ENCODE assay signal across 11 cellular contexts in the genomic region with DNA sequence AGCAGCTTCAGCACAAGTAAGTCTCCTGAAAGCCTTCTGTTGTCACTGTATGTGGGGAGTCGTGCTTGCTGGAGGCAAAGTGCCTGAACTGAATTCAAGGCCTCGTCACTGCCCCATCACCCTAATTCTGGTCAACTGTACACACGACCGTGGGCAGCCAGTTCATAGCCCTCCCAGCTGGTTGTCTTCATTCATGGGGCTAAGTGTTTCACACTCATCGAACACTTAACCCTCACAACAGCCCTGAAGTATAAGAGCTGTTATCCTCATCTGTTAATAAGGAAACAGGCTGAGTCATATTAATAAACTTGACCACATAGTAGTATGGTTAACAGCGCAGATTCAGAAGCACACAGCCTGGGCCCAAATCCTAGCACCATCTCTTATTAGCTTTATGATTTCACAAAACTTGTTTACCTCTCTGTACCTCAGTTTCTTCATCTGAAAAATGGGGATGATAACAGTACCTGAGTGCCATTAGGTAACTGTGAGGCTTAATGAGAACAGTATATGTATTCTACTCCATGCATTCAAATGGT.
DNase-seq lines count a peak whose midpoint lies in the region; ATAC-seq and TF ChIP-seq lines count a peak whose summit lies in the region.
"Had no signal": no experiment of that assay in that cellular context is flagged by ENCODE, and none has a peak within 500 bp of the region (broad histone marks: within the 10 kb centered on the region; RNA-seq: fewer than 3 reads in every experiment).

No MANE protein-coding gene starts in this region.

- H3K4me3 ChIP-seq in epithelial cell of esophagus (ENCODE audit: low read length): no peak overlapping the region
- no peak overlapping the region for H3K4me3 ChIP-seq in neural progenitor cell

- no peak overlapping the region for H3K4me3 Mint-ChIP-seq in stimulated activated naive CD8-positive, alpha-beta T cell treated with anti-CD3 and anti-CD28 coated beads, Interleukin-15, Interleukin-2, amounts not matched to agents 100 ng/mL and 50 ng/mL, for 24 hours
- H3K4me3 Mint-ChIP-seq in neural progenitor cell: no peak overlapping the region
- H3K4me3 Mint-ChIP-seq: B cell, naive B cell had no signal

- H3K9ac ChIP-seq in neural progenitor cell: no peak overlapping the region

- H4K20me1 ChIP-seq in neural progenitor cell (ENCODE audit: low read depth): no peaks in the 10 kb centered on the region

- no peak for ATAC-seq in stimulated activated naive CD8-positive, alpha-beta T cell treated with anti-CD3 and anti-CD28 coated beads, Interleukin-15, Interleukin-2, amounts not matched to agents 100 U/mL and 50 U/mL, for 24 hours

- peaks cover 3% of the 10 kb centered on the region for H3K4me1 Mint-ChIP-seq in stimulated activated naive CD8-positive, alpha-beta T cell treated with anti-CD3 and anti-CD28 coated beads, Interleukin-15, Interleukin-2, amounts not matched to agents 100 ng/mL and 50 ng/mL, for 24 hours (ENCODE audit: low read depth)
- peaks cover 10% of the 10 kb centered on the region for H3K4me1 Mint-ChIP-seq in neural progenitor cell
- H3K4me1 Mint-ChIP-seq: B cell, naive B cell had no signal

- no peaks in the 10 kb centered on the region for H3F3A ChIP-seq in neural progenitor cell (ENCODE audit: low read depth)

- no peaks in the 10 kb centered on the region for H3K36me3 ChIP-seq in neural progenitor cell

- H2AFZ ChIP-seq in neural progenitor cell (replicated peaks): no peak overlapping the region

- H3K4me2 ChIP-seq in neural progenitor cell: no peak overlapping the region

- H3K27me3 Mint-ChIP-seq in stimulated activated naive CD8-positive, alpha-beta T cell treated with anti-CD3 and anti-CD28 coated beads, Interleukin-15, Interleukin-2, amounts not matched to agents 100 ng/mL and 50 ng/mL, for 24 hours: no peaks in the 10 kb centered on the region
- peaks cover 4% of the 10 kb centered on the region for H3K27me3 Mint-ChIP-seq in neural progenitor cell (ENCODE audit: insufficient read depth, low read depth)
- H3K27me3 Mint-ChIP-seq: B cell, naive B cell had no signal

- H3K27ac ChIP-seq in neural progenitor cell: no peak overlapping the region

- no peaks in the 10 kb centered on the region for H3K4me1 ChIP-seq in neural progenitor cell

- no peaks in the 10 kb centered on the region for H3K36me3 Mint-ChIP-seq in stimulated activated naive CD8-positive, alpha-beta T cell treated with anti-CD3 and anti-CD28 coated beads, Interleukin-15, Interleukin-2, amounts not matched to agents 100 ng/mL and 50 ng/mL, for 24 hours (ENCODE audit: low read depth)
- H3K36me3 Mint-ChIP-seq in neural progenitor cell: no peaks in the 10 kb centered on the region
- H3K36me3 Mint-ChIP-seq: naive B cell had no signal

- H3K9me3 ChIP-seq in neural progenitor cell (ENCODE audit: low read depth): no peaks in the 10 kb centered on the region

- TF ChIP-seq CTCF in epithelial cell of esophagus (IDR thresholded peaks at IDR 0.05; ENCODE audit: insufficient read depth, low read depth, low read length, missing control alignments) (no peak), neural progenitor cell (IDR thresholded peaks at IDR 0.05) (no peak)

- no peaks in the 10 kb centered on the region for H3K27me3 ChIP-seq in neural progenitor cell

- H3K27ac Mint-ChIP-seq in stimulated activated naive CD8-positive, alpha-beta T cell treated with anti-CD3 and anti-CD28 coated beads, Interleukin-15, Interleukin-2, amounts not matched to agents 100 ng/mL and 50 ng/mL, for 24 hours: peak overlapping the region; percentile 40
- H3K27ac Mint-ChIP-seq in neural progenitor cell: peak overlapping the region; percentile 50
- H3K27ac Mint-ChIP-seq: B cell, naive B cell had no signal

- no peaks in the 10 kb centered on the region for H3K79me2 ChIP-seq in neural progenitor cell (ENCODE audit: low read depth)

- no peak for DNase-seq in stimulated activated naive CD8-positive, alpha-beta T cell treated with anti-CD3 and anti-CD28 coated beads, Interleukin-15, Interleukin-2, amounts not matched to agents 100 U/mL and 50 U/mL, for 24 hours
- DNase-seq in epithelial cell of esophagus (ENCODE audit: low read depth) (peak; percentile 8), neural progenitor cell (ENCODE audit: low spot score) (no peak), retina (no peak), iPS-NIHi7 (ENCODE audit: extremely low spot score) (no peak), NCI-H82 (lab: John Stamatoyannopoulos, UW) (no peak), NK-92 (lab: John Stamatoyannopoulos, UW; ENCODE audit: unreplicated experiment) (no peak)
- DNase-seq: naive B cell, NCI-H2081 had no signal

- H3K9me3 Mint-ChIP-seq in stimulated activated naive CD8-positive, alpha-beta T cell treated with anti-CD3 and anti-CD28 coated beads, Interleukin-15, Interleukin-2, amounts not matched to agents 100 ng/mL and 50 ng/mL, for 24 hours: no peaks in the 10 kb centered on the region
- H3K9me3 Mint-ChIP-seq in neural progenitor cell: no peaks in the 10 kb centered on the region
- H3K9me3 Mint-ChIP-seq: naive B cell had no signal
